ENCODE assay signal across 8 cellular contexts in the genomic region with DNA sequence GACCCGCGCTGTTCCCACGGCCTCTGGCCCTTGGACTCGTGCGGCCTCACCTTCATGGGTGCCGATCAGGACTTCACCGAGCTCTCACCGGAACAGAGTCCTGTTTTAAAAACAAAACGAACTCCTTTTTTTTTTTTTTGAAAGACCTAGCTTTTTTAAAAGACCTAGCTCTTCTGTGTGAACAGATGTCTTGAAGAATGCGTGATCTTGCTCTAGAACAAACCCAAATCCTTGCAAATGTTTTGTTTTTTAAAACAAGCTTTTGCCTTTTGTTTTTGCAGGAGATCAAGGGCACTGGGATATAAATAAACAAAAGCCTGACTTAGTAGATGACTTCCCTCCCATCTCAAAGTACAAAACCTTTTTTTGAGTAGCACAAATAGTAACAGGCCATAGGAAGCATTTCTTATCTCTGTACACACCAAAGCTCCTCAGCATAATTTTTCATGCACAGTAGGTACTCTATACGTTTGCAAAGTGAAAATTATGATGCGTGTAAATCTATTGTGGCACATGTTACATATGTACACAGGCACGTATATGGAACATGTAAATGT. TPM values are rescaled to one million over a fixed set of nuclear protein-coding genes. Genes with fewer than 3 reads are reported as not detected.
DNase-seq lines count a peak whose midpoint lies in the region; ATAC-seq and TF ChIP-seq lines count a peak whose summit lies in the region.

No MANE protein-coding gene starts in this region.

- peaks cover 34% of the 10 kb centered on the region for H4K20me1 ChIP-seq in BLaER1

- H3K36me3 ChIP-seq in BLaER1 (no peaks in the 10 kb centered on the region), adipocyte (ENCODE audit: control insufficient read depth, insufficient read depth, low read length, severe bottlenecking) (no peaks in the 10 kb centered on the region), thoracic aorta (no peaks in the 10 kb centered on the region)

- no peak for DNase-seq in Jurkat, Clone E6-1 (ENCODE audit: low read depth, low spot score)
- DNase-seq in adipocyte (ENCODE audit: low read depth), result no peak
- DNase-seq in thoracic aorta (ENCODE audit: low spot score), result no peak
- DNase-seq in effector CD8-positive, alpha-beta T cell (lab: John Stamatoyannopoulos, UW), result no peak

- ATAC-seq in thoracic aorta (ENCODE audit: insufficient number of reproducible peaks, low FRiP score, low read depth) (no peak), HG02763 (IDR thresholded peaks at IDR 0.05; ENCODE audit: unreplicated experiment) (no peak), HG03039 (IDR thresholded peaks at IDR 0.05; ENCODE audit: unreplicated experiment) (no peak)

- TF ChIP-seq CTCF in thoracic aorta (IDR thresholded peaks at IDR 0.05), result no peak

- H3K27me3 ChIP-seq in BLaER1 (no peaks in the 10 kb centered on the region), adipocyte (replicated peaks; ENCODE audit: control insufficient read depth, insufficient read depth, low read length) (no peaks in the 10 kb centered on the region), layer of hippocampus (ENCODE audit: control insufficient read depth, insufficient read depth, low read length) (no peaks in the 10 kb centered on the region), thoracic aorta (replicated peaks; ENCODE audit: insufficient read depth) (no peaks in the 10 kb centered on the region)

- H3K9me3 ChIP-seq in BLaER1 (peaks cover 17% of the 10 kb centered on the region), adipocyte (ENCODE audit: control insufficient read depth, low read length) (no peaks in the 10 kb centered on the region), thoracic aorta (no peaks in the 10 kb centered on the region)

- H3K4me1 ChIP-seq in BLaER1 (peaks cover 20% of the 10 kb centered on the region), adipocyte (ENCODE audit: control insufficient read depth, insufficient read depth, low read length) (peaks cover 19% of the 10 kb centered on the region), thoracic aorta (ENCODE audit: control insufficient read depth in 1 of 2, low read depth in 2 of 2) (peaks cover 15 to 17% of the 10 kb centered on the region in 2 donors)

- peak overlapping the region; percentile 95 for H3K9ac ChIP-seq in BLaER1
- peak overlapping the region; percentile 95 for H3K9ac ChIP-seq in adipocyte (ENCODE audit: low read length)

- H3K4me2 ChIP-seq in BLaER1, result peak overlapping the region; percentile 89

- peak overlapping the region; percentile 95 for H3K4me3 ChIP-seq in BLaER1
- H3K4me3 ChIP-seq in Jurkat, Clone E6-1 (ENCODE audit: low read length), result peak overlapping the region; percentile 78
- peak overlapping the region; percentile 92 for H3K4me3 ChIP-seq in adipocyte (ENCODE audit: low read length)
- H3K4me3 ChIP-seq in thoracic aorta, result peak overlapping the region; percentile 86

- H3K27ac ChIP-seq in BLaER1 (peak overlapping the region; percentile 99), layer of hippocampus (ENCODE audit: low read depth, low read length) (peak overlapping the region; percentile 99), thoracic aorta (peak overlapping the region; percentile 98 to 99)

RNA-seq across cellular contexts. Expression of a gene that starts 1.1 kb away (rescaled TPM):
- polyA plus RNA-seq in Jurkat, Clone E6-1 (2012; ENCODE audit: insufficient read depth, insufficient read length), result 36.5 TPM
- total RNA-seq in thoracic aorta, result 10 to 100 TPM; 24.0 to 31.4 TPM

RNA-seq across cellular contexts. Expression of a gene that starts 52.9 kb away (rescaled TPM):
- polyA plus RNA-seq in Jurkat, Clone E6-1 (2012; ENCODE audit: insufficient read depth, insufficient read length), result 202 TPM
- total RNA-seq in thoracic aorta, result 10 to 100 TPM; 19.3 to 22.6 TPM
